ENCODE assay signal across 15 cellular contexts in the genomic region with DNA sequence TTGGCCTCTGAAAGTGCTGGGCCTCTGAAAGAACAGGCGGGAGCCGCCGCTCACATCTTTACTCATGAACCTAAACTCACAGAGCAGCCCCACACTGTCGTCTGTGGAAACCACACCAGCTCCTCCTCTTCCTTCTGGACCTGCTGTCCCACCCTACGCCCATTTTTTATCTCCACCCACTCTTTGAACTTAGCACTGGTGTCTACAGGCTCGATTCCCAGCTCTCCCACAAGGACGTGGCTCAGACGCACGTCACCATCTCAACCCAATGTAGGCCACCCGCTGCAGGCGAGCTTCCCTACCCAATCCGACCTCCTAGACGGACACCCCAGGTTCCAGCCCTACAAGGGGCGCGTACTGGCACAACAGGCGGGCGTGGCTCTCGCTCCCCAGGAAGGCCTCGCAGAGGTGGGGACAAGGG.
A peak's percentile ranks its signal among the peaks of the same experiment; 100 is the strongest.
DNase-seq lines count a peak whose midpoint lies in the region; TF ChIP-seq lines count a peak whose summit lies in the region.
"Had no signal": no experiment of that assay in that cellular context is flagged by ENCODE, and none has a peak within 500 bp of the region (broad histone marks: within the 10 kb centered on the region; RNA-seq: fewer than 3 reads in every experiment).

No MANE protein-coding gene starts in this region.

- no peak overlapping the region for H3K4me3 Mint-ChIP-seq in MCF 10A (ENCODE audit: unreplicated experiment)
- H3K4me3 Mint-ChIP-seq in nephron progenitor cell: peak overlapping the region; percentile 19

- no peak overlapping the region for H3K4me3 ChIP-seq in mammary epithelial cell (replicated peaks in 1 of 3; ENCODE audit: insufficient read depth in 1 of 3, low read depth in 2 of 3, low read length in 3 of 3)
- H3K4me3 ChIP-seq in esophagus muscularis mucosa: no peak overlapping the region
- H3K4me3 ChIP-seq in uterus: peak overlapping the region in 1 of 2 donors; percentile 6

- no peaks in the 10 kb centered on the region for H3K36me3 ChIP-seq in mammary epithelial cell (ENCODE audit: insufficient read depth, low read length)
- H3K36me3 ChIP-seq in esophagus muscularis mucosa: no peaks in the 10 kb centered on the region
- H3K36me3 ChIP-seq in uterus: no peaks in the 10 kb centered on the region

- H3K4me1 ChIP-seq in mammary epithelial cell (ENCODE audit: insufficient read depth, low read length) (peaks cover 25% of the 10 kb centered on the region), esophagus muscularis mucosa (peaks cover 13 to 47% (median 38%) of the 10 kb centered on the region in 4 donors), uterus (peaks cover 0 to 7% of the 10 kb centered on the region in 2 donors)

- TF ChIP-seq POLR2A in esophagus muscularis mucosa (IDR thresholded peaks at IDR 0.05; ENCODE audit: low read depth): no peak
- no peak for TF ChIP-seq POLR2A in uterus (IDR thresholded peaks at IDR 0.05)

- H3K9me3 ChIP-seq in mammary epithelial cell (replicated peaks; ENCODE audit: insufficient read depth, low read length) (no peaks in the 10 kb centered on the region), esophagus muscularis mucosa (no peaks in the 10 kb centered on the region), uterus (no peaks in the 10 kb centered on the region)

- no peak overlapping the region for H3K9ac ChIP-seq in mammary epithelial cell (ENCODE audit: insufficient read depth, low read length)

- intact Hi-C loops in MCF 10A (cut with micrococcal nuclease) (no loop called here), mammary epithelial cell (cut with micrococcal nuclease) (no loop called here), esophagus muscularis mucosa (cut with DNase I) (no loop called here), uterus (cut with DNase I; ENCODE audit: low total_unique reads) (no loop called here)

- in situ Hi-C loops in mammary epithelial cell (cut with MboI; ENCODE audit: low sequenced_read_pairs in 2 of 2): no loop called here

- H2AFZ ChIP-seq in mammary epithelial cell (ENCODE audit: low read depth, low read length): no peak overlapping the region

- CTCF ChIA-PET in MCF 10A (lab: Yijun Ruan, JAX) (interaction anchor here (1.0 kb wide), 1 partner anchor 8 kb away, joined by 3 read pairs; no protein-coding TSS in a partner anchor), mammary epithelial cell (lab: Charles Lee; ENCODE audit: low non-redundant PET) (no interaction called here)

- H3K27ac ChIP-seq in mammary epithelial cell (ENCODE audit: insufficient read depth, low read depth, low read length) (no peak overlapping the region), esophagus muscularis mucosa (replicated peaks in 1 of 4) (peak overlapping the region; percentile 30 to 77 (median 62)), uterus (peak overlapping the region; percentile 88 to 92)
- H3K27ac ChIP-seq: 22Rv1 had no signal

- H3K27ac Mint-ChIP-seq in MCF 10A (ENCODE audit: low read depth, unreplicated experiment): peak overlapping the region; percentile 71
- peak overlapping the region; percentile 82 for H3K27ac Mint-ChIP-seq in nephron progenitor cell

- DNase-seq in MCF 10A (ENCODE audit: unreplicated experiment) (no peak), mammary epithelial cell (no peak), esophagus muscularis mucosa (ENCODE audit: extremely low spot score) (no peak), nephron progenitor cell (no peak), uterus (no peak), RKO (ENCODE audit: low spot score) (no peak), NCI-H187 (lab: John Stamatoyannopoulos, UW) (no peak)
- no peak for DNase-seq in activated effector memory CD4-positive, alpha-beta T cell treated with Interleukin-2 at 50 U/mL for 16 hours
- DNase-seq: activated CD4-positive, alpha-beta T cell treated with anti-CD3 and anti-CD28 coated beads, Interleukin-2, amount 50 U/mL, for 4 hours; Calu3; MV-4-11; NCI-H226; PC-3; T-helper 1 cell had no signal

- POLR2A ChIA-PET in MCF 10A (lab: Yijun Ruan, JAX): interaction anchor here (1.1 to 3.8 kb wide), 3 partner anchors 8 to 13 kb away, joined by 4 to 29 read pairs (median 6); no protein-coding TSS in a partner anchor

- no peaks in the 10 kb centered on the region for H4K20me1 ChIP-seq in mammary epithelial cell (ENCODE audit: insufficient read depth, low read length)

- dilution Hi-C loops in mammary epithelial cell (cut with HindIII; ENCODE audit: low sequenced_read_pairs): no loop called here

- H3K27me3 ChIP-seq in mammary epithelial cell (ENCODE audit: insufficient read depth, low read length): no peaks in the 10 kb centered on the region
- no peaks in the 10 kb centered on the region for H3K27me3 ChIP-seq in esophagus muscularis mucosa
- no peaks in the 10 kb centered on the region for H3K27me3 ChIP-seq in uterus

- H3K9me3 Mint-ChIP-seq in MCF 10A (ENCODE audit: unreplicated experiment) (no peaks in the 10 kb centered on the region), nephron progenitor cell (peaks cover 28% of the 10 kb centered on the region)

- H3K4me2 ChIP-seq in mammary epithelial cell (ENCODE audit: insufficient read depth, low read depth, low read length): no peak overlapping the region

- peaks cover 22% of the 10 kb centered on the region for H3K4me1 Mint-ChIP-seq in MCF 10A (ENCODE audit: insufficient read depth, unreplicated experiment)
- H3K4me1 Mint-ChIP-seq in nephron progenitor cell: peaks cover 53% of the 10 kb centered on the region

- peaks cover 6% of the 10 kb centered on the region for H3K36me3 Mint-ChIP-seq in MCF 10A (ENCODE audit: insufficient read depth, unreplicated experiment)
- H3K36me3 Mint-ChIP-seq in nephron progenitor cell (ENCODE audit: low read depth): peaks cover 70% of the 10 kb centered on the region

- H3K79me2 ChIP-seq in mammary epithelial cell (ENCODE audit: insufficient read depth, low read length): peaks cover 94% of the 10 kb centered on the region

- BruUV-seq in MCF 10A (replicated peaks; lab: Mats Ljungman, UMichigan) (no TSS peak), mammary epithelial cell (replicated peaks; lab: Mats Ljungman, UMichigan) (no TSS peak)

- TF ChIP-seq CTCF in MCF 10A (IDR thresholded peaks at IDR 0.05; ENCODE audit: unreplicated experiment) (no peak), mammary epithelial cell (conservative IDR thresholded peaks at IDR 0.05 in 1 of 2, IDR thresholded peaks at IDR 0.05 in 1 of 2; ENCODE audit: extremely low read depth in 1 of 2, insufficient read depth in 1 of 2, low read depth in 1 of 2, low read length in 2 of 2) (no peak), esophagus muscularis mucosa (IDR thresholded peaks at IDR 0.05) (no peak), nephron progenitor cell (IDR thresholded peaks at IDR 0.05) (no peak), uterus (IDR thresholded peaks at IDR 0.05) (no peak)

- H3K27me3 Mint-ChIP-seq in MCF 10A (ENCODE audit: insufficient read depth, unreplicated experiment): no peaks in the 10 kb centered on the region
- H3K27me3 Mint-ChIP-seq in nephron progenitor cell (ENCODE audit: low read depth, poor library complexity): peaks cover 5% of the 10 kb centered on the region

- 97% methylated on average over 18 of the region's 19 CpGs for WGBS in mammary epithelial cell (ENCODE audit: low coverage, missing lambda C conversion rate)
- WGBS in esophagus muscularis mucosa: 73% methylated on average over 19 of the region's 19 CpGs

- TF ChIP-seq EP300 in esophagus muscularis mucosa (IDR thresholded peaks at IDR 0.05): no peak
